3 cellular contexts compared by ENCODE assay signal in the genomic region with DNA sequence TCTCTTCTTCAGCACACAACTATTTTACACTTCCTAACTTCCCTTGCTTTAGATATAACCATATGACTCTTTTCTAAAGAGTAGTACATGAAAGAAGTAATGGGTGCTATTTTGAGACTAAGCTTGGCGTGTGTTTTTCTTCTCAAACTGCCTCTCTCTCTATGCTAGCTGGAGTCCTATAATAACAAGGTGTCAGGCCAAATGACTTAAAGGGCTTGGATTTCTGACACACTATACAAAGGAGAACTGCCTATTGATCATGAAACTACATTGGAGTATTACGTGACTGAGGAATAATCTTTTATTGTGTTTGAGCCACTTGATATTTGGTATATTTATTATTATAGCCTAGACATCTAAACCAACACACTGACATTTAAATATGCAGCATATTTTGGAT.
"Had no signal": no experiment of that assay in that cellular context is flagged by ENCODE, and none has a peak within 500 bp of the region (broad histone marks: within the 10 kb centered on the region; RNA-seq: fewer than 3 reads in every experiment).

No MANE protein-coding gene starts in this region.

- DNase-seq: GDM1, GF-D8 had no signal

- ATAC-seq: GM12878 had no signal

- H3K4me3 ChIP-seq: GM12878 had no signal
